ENCODE assay signal across 16 cellular contexts in genomic region chr6:169793408-169793807, GRCh38. TPM values are rescaled to one million over a fixed set of nuclear protein-coding genes. Genes with fewer than 3 reads are reported as not detected.
A peak's percentile ranks its signal among the peaks of the same experiment; 100 is the strongest.
DNase-seq lines count a peak whose midpoint lies in the region; ATAC-seq and TF ChIP-seq lines count a peak whose summit lies in the region.
"Had no signal": no experiment of that assay in that cellular context is flagged by ENCODE, and none has a peak within 500 bp of the region (broad histone marks: within the 10 kb centered on the region; RNA-seq: fewer than 3 reads in every experiment).

No MANE protein-coding gene starts in this region.

- H3K4me1 ChIP-seq in DND-41 (ENCODE audit: insufficient read depth, low read length), result peaks cover 58% of the 10 kb centered on the region
- peaks cover 2 to 5% of the 10 kb centered on the region in 2 experiments for H3K4me1 ChIP-seq in trophoblast cell (ENCODE audit: control insufficient read depth in 1 of 2, insufficient read depth in 2 of 2, low read length in 2 of 2)
- H3K4me1 ChIP-seq: BE2C had no signal

- H2AFZ ChIP-seq in DND-41 (ENCODE audit: low read depth, low read length) (no peak overlapping the region), trophoblast cell (ENCODE audit: insufficient read depth, low read length, poor library complexity) (no peak overlapping the region)

- H2BK5ac ChIP-seq in trophoblast cell (ENCODE audit: low read depth, low read length, poor library complexity), result no peak overlapping the region

- H4K91ac ChIP-seq in trophoblast cell (ENCODE audit: low read depth, low read length), result no peak overlapping the region

- H3K4me1 Mint-ChIP-seq in osteocyte (ENCODE audit: unreplicated experiment), result peaks cover 16% of the 10 kb centered on the region

- no peak overlapping the region for H3K18ac ChIP-seq in trophoblast cell (ENCODE audit: low read length)

- H3K4me2 ChIP-seq in DND-41 (ENCODE audit: insufficient read depth, low read length), result peak overlapping the region; percentile 53
- no peak overlapping the region for H3K4me2 ChIP-seq in trophoblast cell (ENCODE audit: low read length)

- H4K20me1 ChIP-seq in DND-41 (ENCODE audit: insufficient read depth, low read length), result peaks cover 7% of the 10 kb centered on the region; the same call in 1 of the 2 replicates

- H4K12ac ChIP-seq in trophoblast cell (ENCODE audit: low read depth, low read length), result no peak overlapping the region

- H3K23ac ChIP-seq in trophoblast cell (ENCODE audit: low read length), result no peak overlapping the region

- DNase-seq in DND-41, result peak; percentile 93
- DNase-seq in Jurkat, Clone E6-1 (ENCODE audit: low read depth, low spot score), result peak; percentile 90
- peak; percentile 45 for DNase-seq in ecto neural progenitor cell (ENCODE audit: low spot score)
- peak; percentile 76 for DNase-seq in osteocyte (ENCODE audit: extremely low spot score, unreplicated experiment)
- DNase-seq in hepatic stellate cell (ENCODE audit: low spot score), result no peak
- no peak for DNase-seq in NCI-H146 (lab: John Stamatoyannopoulos, UW)
- no peak for DNase-seq in trophoblast cell
- DNase-seq: BE2C; CD8-positive, alpha-beta memory T cell; MV-4-11; NCI-H1694; NCI-H2107; NCI-H82 had no signal

- no peak overlapping the region for H3K4me3 Mint-ChIP-seq in osteocyte (ENCODE audit: unreplicated experiment)
- H3K4me3 Mint-ChIP-seq: CD8-positive, alpha-beta memory T cell had no signal

- H3K4me3 ChIP-seq in DND-41 (ENCODE audit: low read depth in 1 of 2, low read length in 2 of 2), result peak overlapping the region in 1 of 2 experiments; percentile 13; a peak in 1 of 4 replicates
- H3K4me3 ChIP-seq in Jurkat, Clone E6-1 (ENCODE audit: low read length), result no peak overlapping the region
- H3K4me3 ChIP-seq in trophoblast cell (ENCODE audit: low read depth, low read length), result no peak overlapping the region
- H3K4me3 ChIP-seq: HAP-1, SJSA1 had no signal

- H3K9ac ChIP-seq in DND-41 (ENCODE audit: low read depth, low read length), result 0 out of 2 replicates have a peak overlapping the region, but pooled peaks have one; percentile 22
- H3K9ac ChIP-seq in trophoblast cell (ENCODE audit: low read length), result no peak overlapping the region

- no peaks in the 10 kb centered on the region for H3K36me3 Mint-ChIP-seq in osteocyte (ENCODE audit: unreplicated experiment)
- H3K36me3 Mint-ChIP-seq: CD8-positive, alpha-beta memory T cell had no signal

- peaks cover 13% of the 10 kb centered on the region for H3K27me3 ChIP-seq in DND-41 (ENCODE audit: insufficient read depth, low read length, poor library complexity)
- no peaks in the 10 kb centered on the region for H3K27me3 ChIP-seq in trophoblast cell (ENCODE audit: insufficient read depth, low read length)
- H3K27me3 ChIP-seq: BE2C had no signal

- no peaks in the 10 kb centered on the region for H3K79me1 ChIP-seq in trophoblast cell (ENCODE audit: low read length)

- no peak overlapping the region for H4K8ac ChIP-seq in trophoblast cell (ENCODE audit: low read depth, low read length)

- peak; percentile 90 for ATAC-seq in DND-41 (ENCODE audit: insufficient read depth, low read depth)
- no peak for ATAC-seq in HG02588 (IDR thresholded peaks at IDR 0.05; ENCODE audit: unreplicated experiment)

- H3K27ac Mint-ChIP-seq in osteocyte (ENCODE audit: unreplicated experiment), result no peak overlapping the region
- H3K27ac Mint-ChIP-seq: CD8-positive, alpha-beta memory T cell had no signal

- no CpG with 5 or more reads among the region's 10 CpGs for WGBS in trophoblast cell (ENCODE audit: extremely low coverage, insufficient coverage, insufficient read length)

- peaks cover 29% of the 10 kb centered on the region for H3K27me3 Mint-ChIP-seq in osteocyte (ENCODE audit: unreplicated experiment)

- H2AK5ac ChIP-seq in trophoblast cell (ENCODE audit: low read length), result no peak overlapping the region

- no peak overlapping the region for H3K4ac ChIP-seq in trophoblast cell (ENCODE audit: low read depth, low read length)

- no peaks in the 10 kb centered on the region for H3K36me3 ChIP-seq in DND-41 (ENCODE audit: insufficient read depth, low read length)
- no peaks in the 10 kb centered on the region for H3K36me3 ChIP-seq in trophoblast cell (ENCODE audit: control insufficient read depth in 1 of 2, insufficient read depth in 2 of 2, low read length in 2 of 2)
- H3K36me3 ChIP-seq: BE2C, HAP-1, SJSA1 had no signal

- H2BK120ac ChIP-seq in trophoblast cell (ENCODE audit: insufficient read depth, low read length, poor library complexity), result no peak overlapping the region

- H3K79me2 ChIP-seq in DND-41 (ENCODE audit: insufficient read depth, low read length), result no peaks in the 10 kb centered on the region
- no peaks in the 10 kb centered on the region for H3K79me2 ChIP-seq in trophoblast cell (ENCODE audit: control insufficient read depth, insufficient read depth, low read length, poor library complexity)

- H3K27ac ChIP-seq in DND-41 (ENCODE audit: low read length) (peak overlapping the region; percentile 79), trophoblast cell (ENCODE audit: low read depth, low read length) (no peak overlapping the region)
- H3K27ac ChIP-seq: SJSA1 had no signal

- H3K9me3 Mint-ChIP-seq in osteocyte (ENCODE audit: unreplicated experiment), result no peaks in the 10 kb centered on the region
- H3K9me3 Mint-ChIP-seq: CD8-positive, alpha-beta memory T cell had no signal

- H3K14ac ChIP-seq in trophoblast cell (ENCODE audit: low read length), result no peak overlapping the region

- H2BK12ac ChIP-seq in trophoblast cell (ENCODE audit: low read length), result no peak overlapping the region

- H3K9me3 ChIP-seq in DND-41 (ENCODE audit: insufficient read depth, low read length, severe bottlenecking) (no peaks in the 10 kb centered on the region), trophoblast cell (ENCODE audit: insufficient read depth, low read depth, low read length) (no peaks in the 10 kb centered on the region)
- H3K9me3 ChIP-seq: BE2C, HAP-1, SJSA1 had no signal

- TF ChIP-seq CTCF in DND-41 (IDR thresholded peaks at IDR 0.05; ENCODE audit: borderline replicate concordance, extremely low read depth, low read length, poor library complexity, severe bottlenecking), result peak; percentile 13
- no peak for TF ChIP-seq CTCF in osteocyte (IDR thresholded peaks at IDR 0.05)

RNA-seq across cellular contexts. Expression of gene ERMARD, which starts 42.0 kb away (rescaled TPM):
- polyA plus RNA-seq in Jurkat, Clone E6-1 (2012; ENCODE audit: insufficient read depth, insufficient read length), result 18.6 TPM
- total RNA-seq in osteocyte, result 34.6 and 39.9 TPM in 2 replicates
- polyA plus RNA-seq in trophoblast cell (2013), result 8.6 and 9.0 TPM in 2 replicates

RNA-seq across cellular contexts. Expression of gene DYNLT2, which starts 42.0 kb away (rescaled TPM):
- 5.6 TPM for polyA plus RNA-seq in Jurkat, Clone E6-1 (2012; ENCODE audit: insufficient read depth, insufficient read length)
- 1.4 and 3.0 TPM in 2 replicates for total RNA-seq in osteocyte
- 1.3 TPM in 2 replicates for polyA plus RNA-seq in trophoblast cell (2013)

Comparison
In these comparisons a context has a peak if more than half of its experiments do, and no peak if none do; other contexts are left out.
1. DNase-seq: peak in DND-41 (single experiment), Jurkat, Clone E6-1 (single experiment), ecto neural progenitor cell (single experiment) and osteocyte (single experiment); none in hepatic stellate cell (single experiment), NCI-H146 (single experiment) and trophoblast cell (0 of 2).